In the genomic region with DNA sequence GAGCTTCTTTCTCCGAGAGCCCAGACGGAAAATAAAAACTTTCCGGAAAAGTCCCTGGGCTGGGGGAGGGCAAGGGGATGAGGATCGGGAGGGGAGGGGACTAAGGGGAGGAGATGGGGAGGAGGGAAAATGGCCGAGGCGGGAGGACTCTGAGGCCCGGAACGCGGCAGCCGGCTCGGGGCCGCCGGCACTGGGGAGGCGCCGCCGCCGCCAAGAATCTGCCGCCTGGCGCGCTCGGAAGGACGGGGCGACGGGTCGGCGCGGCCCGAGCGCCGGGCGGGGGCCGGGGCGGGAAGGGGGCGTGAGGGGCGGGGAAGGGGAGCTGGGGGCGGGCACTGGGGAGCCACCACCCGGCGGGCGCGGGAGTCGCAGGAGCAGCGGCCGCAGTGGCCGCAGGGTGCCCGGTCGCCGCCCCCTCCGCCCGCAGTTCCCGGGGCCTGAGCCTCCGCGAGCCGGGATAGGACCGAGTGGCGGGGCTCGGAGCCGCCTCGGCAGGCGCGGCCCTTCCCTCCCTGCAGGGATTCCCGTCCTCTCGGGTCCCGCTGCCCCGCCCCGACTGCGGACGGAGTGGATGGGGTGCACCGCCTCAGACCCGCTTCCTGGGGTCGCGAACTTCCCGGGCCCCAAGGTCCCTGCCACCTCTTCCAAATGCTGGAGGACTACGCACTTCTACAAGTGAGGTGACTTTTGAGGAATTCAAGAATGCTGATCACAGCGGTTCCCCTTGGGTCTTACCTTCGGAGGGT, we compare ENCODE assay signal across 9 cellular contexts. TPM values are rescaled to one million over a fixed set of nuclear protein-coding genes. Genes with fewer than 3 reads are reported as not detected.
DNase-seq lines count a peak whose midpoint lies in the region; TF ChIP-seq lines count a peak whose summit lies in the region.
"Had no signal": no experiment of that assay in that cellular context is flagged by ENCODE, and none has a peak within 500 bp of the region (broad histone marks: within the 10 kb centered on the region; RNA-seq: fewer than 3 reads in every experiment).

A gene (minus strand): TSS at position 252 of the 746 bp plus-strand sequence.

- H3K4me3 ChIP-seq in HAP-1 (peak within 1 kb of the TSS; percentile 57), breast epithelium (peak within 1 kb of the TSS; percentile 60 to 75 (median 75)), iPS-18c (ENCODE audit: insufficient read depth, low read depth, low read length) (peak within 1 kb of the TSS; percentile 69), retinal pigment epithelial cell (ENCODE audit: low read length) (peak within 1 kb of the TSS; percentile 77), OCI-LY7 (ENCODE audit: low read depth, low read length, poor library complexity, severe bottlenecking) (no peak within 1 kb of the TSS)
- H3K4me3 ChIP-seq: BLaER1 had no signal

- H3K9me2 ChIP-seq in OCI-LY7 (ENCODE audit: insufficient read depth, low read length): no peaks in the 10 kb centered on the region

- H3K27me3 ChIP-seq in HAP-1 (ENCODE audit: low read depth) (no peaks in the 10 kb centered on the region), breast epithelium (no peaks in the 10 kb centered on the region)
- H3K27me3 ChIP-seq: BLaER1 had no signal

- POLR2A ChIA-PET in OCI-LY7 (lab: Charles Lee): interaction anchor here (0.6 kb wide), 1 partner anchor 144 kb away, joined by 3 read pairs; no protein-coding TSS in a partner anchor

- TF ChIP-seq CTCF in breast epithelium (IDR thresholded peaks at IDR 0.05) (no peak), retinal pigment epithelial cell (conservative IDR thresholded peaks at IDR 0.05; ENCODE audit: low read depth, low read length) (no peak), OCI-LY7 (conservative IDR thresholded peaks at IDR 0.05; ENCODE audit: low read length) (no peak)

- H3K9me3 ChIP-seq in HAP-1: no peaks in the 10 kb centered on the region
- H3K9me3 ChIP-seq in breast epithelium: no peaks in the 10 kb centered on the region
- H3K9me3 ChIP-seq in iPS-18c (ENCODE audit: control insufficient read depth, insufficient read depth, low read length): no peaks in the 10 kb centered on the region
- H3K9me3 ChIP-seq in OCI-LY7 (ENCODE audit: low read length): no peaks in the 10 kb centered on the region

- no TSS peak for BruUV-seq in OCI-LY7 (replicated peaks; lab: Mats Ljungman, UMichigan)

- H3K27ac ChIP-seq in breast epithelium: peak within 1 kb of the TSS; percentile 76 to 87
- no peak within 1 kb of the TSS for H3K27ac ChIP-seq in OCI-LY7 (ENCODE audit: low read depth, low read length, poor library complexity, severe bottlenecking)
- H3K27ac ChIP-seq: BLaER1 had no signal

- in situ Hi-C loops in HAP-1 (cut with MboI; ENCODE audit: low sequenced_read_pairs): no loop called here

- no peak within 1 kb of the TSS for H3K4me2 ChIP-seq in OCI-LY7 (ENCODE audit: low read length)
- H3K4me2 ChIP-seq: BLaER1 had no signal

- TF ChIP-seq POLR2A in breast epithelium (IDR thresholded peaks at IDR 0.05): no peak

- DNase-seq in NCI-H1417 (lab: John Stamatoyannopoulos, UW): peak; percentile 43 to 86 (median 86)
- no peak for DNase-seq in NCI-H1417 treated with DMSO at 0.1 percent for 48 hours (lab: John Stamatoyannopoulos, UW)
- peak; percentile 62 to 80 for DNase-seq in HAP-1 (ENCODE audit: low spot score in 2 of 2)
- peak; percentile 82 for DNase-seq in NCI-H2227 (lab: John Stamatoyannopoulos, UW; ENCODE audit: unreplicated experiment)
- no peak for DNase-seq in breast epithelium (ENCODE audit: low spot score in 2 of 2)
- DNase-seq in retinal pigment epithelial cell (ENCODE audit: low read depth): no peak
- DNase-seq in OCI-LY7 (ENCODE audit: low spot score): no peak

- H3K4me1 ChIP-seq in HAP-1 (peaks cover 18% of the 10 kb centered on the region), breast epithelium (peaks cover 0 to 8% of the 10 kb centered on the region in 2 donors), OCI-LY7 (ENCODE audit: insufficient read depth, low read length, poor library complexity, severe bottlenecking) (no peaks in the 10 kb centered on the region)
- H3K4me1 ChIP-seq: BLaER1 had no signal

- no peaks in the 10 kb centered on the region for H3K79me2 ChIP-seq in OCI-LY7 (ENCODE audit: insufficient read depth, low read depth, low read length)

- H3K36me3 ChIP-seq in HAP-1 (replicated peaks): no peaks in the 10 kb centered on the region
- H3K36me3 ChIP-seq in breast epithelium: no peaks in the 10 kb centered on the region
- H3K36me3 ChIP-seq in OCI-LY7 (ENCODE audit: insufficient read depth, low read length): no peaks in the 10 kb centered on the region
- H3K36me3 ChIP-seq: BLaER1 had no signal

- CTCF ChIA-PET in OCI-LY7 (lab: Charles Lee; ENCODE audit: unreplicated experiment): no interaction called here

- no peaks in the 10 kb centered on the region for H4K20me1 ChIP-seq in OCI-LY7 (ENCODE audit: insufficient read depth, low read length)
- H4K20me1 ChIP-seq: BLaER1 had no signal

- intact Hi-C loops in breast epithelium (cut with DNase I; ENCODE audit: low total_unique reads): no loop called here
- intact Hi-C loops in OCI-LY7 (cut with micrococcal nuclease; ENCODE audit: unreplicated experiment): no loop called here

- H2AFZ ChIP-seq in OCI-LY7 (ENCODE audit: low read length): no peak within 1 kb of the TSS

RNA-seq across cellular contexts. Expression of the gene that starts here (rescaled TPM):
- total RNA-seq in breast epithelium (10 to 100 TPM; 14.1 to 26.1 (median 22.7) TPM), OCI-LY7 (2022) (not detected in 2 replicates)
- not detected in 2 replicates for total RNA-seq in OCI-LY7 (2014; rRNA removed; shearing (Covaris generic))

Comparison
In these comparisons a context has a peak if more than half of its experiments do, and no peak if none do; other contexts are left out.
1. RNA of the gene that starts here (total RNA-seq): 14.1 to 26.1 TPM in breast epithelium; not detected in OCI-LY7; every median in the first group is over 10 times any median in the second.
2. DNase-seq: peak in NCI-H1417 (3 of 3), HAP-1 (2 of 2) and NCI-H2227 (single experiment); none in NCI-H1417 treated with DMSO at 0.1 percent for 48 hours (single experiment), breast epithelium (0 of 2), retinal pigment epithelial cell (single experiment) and OCI-LY7 (single experiment).